Comparison of ENCODE assay signal across 6 cellular contexts in the genomic region with DNA sequence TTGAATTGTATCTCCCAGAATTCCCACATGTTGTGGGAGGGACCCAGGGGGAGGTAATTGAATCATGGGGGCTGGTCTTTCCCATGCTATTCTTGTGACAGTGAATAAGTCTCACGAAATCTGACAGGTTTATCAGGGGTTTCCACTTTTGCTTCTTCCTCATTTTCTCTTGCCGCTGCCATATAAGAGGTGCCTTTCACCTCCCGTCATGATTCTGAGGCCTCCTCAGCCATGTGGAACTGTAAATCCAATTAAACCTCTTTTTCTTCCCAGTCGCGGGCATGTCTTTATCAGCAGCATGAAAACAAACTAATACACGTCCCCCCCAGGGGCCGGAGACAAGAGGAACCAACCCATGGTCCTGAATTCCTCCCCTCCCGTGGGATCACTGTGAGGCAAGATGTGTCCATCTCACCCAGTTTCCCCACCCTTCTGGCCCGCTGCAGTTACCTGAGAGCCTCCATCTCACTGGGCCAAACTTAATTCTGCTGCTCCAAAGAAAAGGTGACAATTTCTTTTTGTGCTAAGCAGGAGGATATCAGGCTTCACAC.
DNase-seq lines count a peak whose midpoint lies in the region; ATAC-seq, FAIRE-seq and TF ChIP-seq lines count a peak whose summit lies in the region.
"Not testable (repeated sequence)": the region's sequence is repeated elsewhere in the genome, so short reads cannot be mapped to it uniquely, and the experiment has no call there.

No MANE protein-coding gene starts in this region.

- TF ChIP-seq POLR2A in K562 (conservative IDR thresholded peaks at IDR 0.05) = not testable (repeated sequence)

- not testable (repeated sequence) for H3K79me1 ChIP-seq in mesendoderm (ENCODE audit: low read length)

- not testable (repeated sequence) for H3K4ac ChIP-seq in mesendoderm (ENCODE audit: low read depth, low read length)

- not testable (repeated sequence) for H3K79me2 ChIP-seq in K562 (ENCODE audit: control insufficient read depth, insufficient read depth, low read length); mesendoderm (ENCODE audit: control insufficient read depth, insufficient read depth, low read length); neural progenitor cell (ENCODE audit: low read depth)

- not testable (repeated sequence) for TF ChIP-seq CTCF in BE2C (IDR thresholded peaks at IDR 0.05; ENCODE audit: low read depth, low read length); K562 (IDR thresholded peaks at IDR 0.05 in 2 of 3, conservative IDR thresholded peaks at IDR 0.05 in 1 of 3; ENCODE audit: insufficient read depth in 2 of 3, low read depth in 1 of 3, low read length in 3 of 3); neural progenitor cell (IDR thresholded peaks at IDR 0.05)

- H3K4me1 ChIP-seq in BE2C; mesendoderm (ENCODE audit: control insufficient read depth, low read depth, low read length); neural progenitor cell: not testable (repeated sequence)
- H3K4me1 ChIP-seq in K562 (replicated peaks in 1 of 2; ENCODE audit: control insufficient read depth in 2 of 2, insufficient read depth in 2 of 2, low read length in 2 of 2) = peaks cover 0 to 12% of the 10 kb centered on the region in 2 experiments; a peak in 3 of 5 replicates

- CTCF ChIA-PET in K562 (lab: Yijun Ruan, JAX; ENCODE audit: low intra/inter-chr PET ratio) = not testable (repeated sequence)

- not testable (repeated sequence) for H3K56ac ChIP-seq in mesendoderm (ENCODE audit: low read length)

- BruUV-seq in K562 (replicated peaks; lab: Mats Ljungman, UMichigan) = not testable (repeated sequence)

- not testable (repeated sequence) for H3K9me1 ChIP-seq in K562 (ENCODE audit: control insufficient read depth, insufficient read depth, low read length)

- TF ChIP-seq EP300 in K562 (IDR thresholded peaks at IDR 0.05; ENCODE audit: low read length) = not testable (repeated sequence)

- POLR2A ChIA-PET in K562 (lab: Yijun Ruan, JAX) = not testable (repeated sequence)

- not testable (repeated sequence) for H3K18ac ChIP-seq in mesendoderm (ENCODE audit: low read length)

- not testable (repeated sequence) for H3K9me3 ChIP-seq in BE2C; K562 (replicated peaks; ENCODE audit: control insufficient read depth, insufficient read depth, low read depth, low read length); neural progenitor cell (ENCODE audit: low read depth)

- WGBS in K562 (ENCODE audit: insufficient coverage, low coverage, missing lambda C conversion rate) = 32% methylated on average over 9 of the region's 9 CpGs
- no CpG with 5 or more reads among the region's 9 CpGs for WGBS in mesendoderm (ENCODE audit: extremely low coverage, insufficient coverage, low lambda C conversion rate)

- TF ChIP-seq RAD21 in K562 (CRISPR knock-in tag; conservative IDR thresholded peaks at IDR 0.05 in 1 of 2, IDR thresholded peaks at IDR 0.05 in 1 of 2) = not testable (repeated sequence)

- not testable (repeated sequence) for H3K36me3 ChIP-seq in BE2C; K562 (ENCODE audit: control insufficient read depth, insufficient read depth, low read length); mesendoderm (ENCODE audit: control insufficient read depth, insufficient read depth, low read length); neural progenitor cell

- not testable (repeated sequence) for H3K4me3 Mint-ChIP-seq in neural progenitor cell

- H3K23ac ChIP-seq in mesendoderm (ENCODE audit: low read length) = not testable (repeated sequence)

- H3K27ac ChIP-seq in K562 (ENCODE audit: extremely low read depth, low read depth, low read length); mesendoderm (ENCODE audit: low read depth, low read length); neural progenitor cell: not testable (repeated sequence)

- H3K9ac ChIP-seq in K562 (ENCODE audit: insufficient read depth in 1 of 2, low read depth in 2 of 2, low read length in 2 of 2); mesendoderm (ENCODE audit: low read length); neural progenitor cell: not testable (repeated sequence)

- H4K8ac ChIP-seq in mesendoderm (ENCODE audit: low read depth, low read length) = not testable (repeated sequence)

- H3F3A ChIP-seq in neural progenitor cell (ENCODE audit: low read depth) = not testable (repeated sequence)

- intact Hi-C loops in K562 (cut with micrococcal nuclease) = not testable (repeated sequence)

- in situ Hi-C loops in KBM-7 (cut with MboI; ENCODE audit: low pct_unique_long_range_greater_than_20kb, low sequenced_read_pairs); K562 (cut with MboI): not testable (repeated sequence)

- H3K27me3 ChIP-seq in BE2C; K562 (ENCODE audit: control insufficient read depth in 2 of 2, insufficient read depth in 2 of 2, low read length in 2 of 2); mesendoderm (ENCODE audit: insufficient read depth, low read length, poor library complexity); neural progenitor cell: not testable (repeated sequence)

- not testable (repeated sequence) for H2AK5ac ChIP-seq in mesendoderm (ENCODE audit: low read length)

- not testable (repeated sequence) for H4K20me1 ChIP-seq in K562 (replicated peaks; ENCODE audit: control insufficient read depth, insufficient read depth, low read length); neural progenitor cell (ENCODE audit: low read depth)

- H2BK15ac ChIP-seq in mesendoderm (replicated peaks; ENCODE audit: low read depth) = not testable (repeated sequence)

- ATAC-seq in K562 = not testable (repeated sequence)

- peak overlapping the region; percentile 16; the same call in 1 of the 2 replicates for H3K4me3 ChIP-seq in BE2C (ENCODE audit: low read depth, low read length)
- H3K4me3 ChIP-seq in K562; mesendoderm (ENCODE audit: low read length); neural progenitor cell: not testable (repeated sequence)

- not testable (repeated sequence) for FAIRE-seq in K562 (lab: Jason Lieb, UNC)

- H2BK120ac ChIP-seq in mesendoderm (ENCODE audit: low read depth, low read length) = not testable (repeated sequence)

- not testable (repeated sequence) for H3K36me3 Mint-ChIP-seq in neural progenitor cell

- H3K4me1 Mint-ChIP-seq in neural progenitor cell = not testable (repeated sequence)

- DNase-seq in BE2C (peak; percentile 12), KBM-7 (peak; percentile 65), SK-N-DZ (ENCODE audit: low spot score) (peak; percentile 34), mesendoderm (peak; percentile 79), neural progenitor cell (ENCODE audit: low spot score) (peak; percentile 8)
- not testable (repeated sequence) for DNase-seq in K562 (ENCODE audit: extremely low read depth in 1 of 4, low spot score in 3 of 4)

- H3K27me3 Mint-ChIP-seq in neural progenitor cell (ENCODE audit: insufficient read depth, low read depth) = peaks cover 14% of the 10 kb centered on the region

- H4K5ac ChIP-seq in mesendoderm (ENCODE audit: low read length) = not testable (repeated sequence)

- not testable (repeated sequence) for H2AFZ ChIP-seq in K562 (ENCODE audit: low read depth, low read length); neural progenitor cell (replicated peaks)

- H2BK5ac ChIP-seq in mesendoderm (ENCODE audit: low read length) = not testable (repeated sequence)

- not testable (repeated sequence) for H3K4me2 ChIP-seq in K562 (ENCODE audit: insufficient read depth, low read length); mesendoderm (ENCODE audit: low read length); neural progenitor cell

- peaks cover 25% of the 10 kb centered on the region for H3K9me3 Mint-ChIP-seq in neural progenitor cell

- not testable (repeated sequence) for H3K27ac Mint-ChIP-seq in neural progenitor cell

TF ChIP-seq in K562, 482 proteins besides CTCF, POLR2A, EP300 and RAD21:
- TF ChIP-seq ZFP36 (IDR thresholded peaks at IDR 0.05; ENCODE audit: low read depth, low read length, partially characterized antibody) = peak; percentile 69
- TF ChIP-seq, protein P1, sequence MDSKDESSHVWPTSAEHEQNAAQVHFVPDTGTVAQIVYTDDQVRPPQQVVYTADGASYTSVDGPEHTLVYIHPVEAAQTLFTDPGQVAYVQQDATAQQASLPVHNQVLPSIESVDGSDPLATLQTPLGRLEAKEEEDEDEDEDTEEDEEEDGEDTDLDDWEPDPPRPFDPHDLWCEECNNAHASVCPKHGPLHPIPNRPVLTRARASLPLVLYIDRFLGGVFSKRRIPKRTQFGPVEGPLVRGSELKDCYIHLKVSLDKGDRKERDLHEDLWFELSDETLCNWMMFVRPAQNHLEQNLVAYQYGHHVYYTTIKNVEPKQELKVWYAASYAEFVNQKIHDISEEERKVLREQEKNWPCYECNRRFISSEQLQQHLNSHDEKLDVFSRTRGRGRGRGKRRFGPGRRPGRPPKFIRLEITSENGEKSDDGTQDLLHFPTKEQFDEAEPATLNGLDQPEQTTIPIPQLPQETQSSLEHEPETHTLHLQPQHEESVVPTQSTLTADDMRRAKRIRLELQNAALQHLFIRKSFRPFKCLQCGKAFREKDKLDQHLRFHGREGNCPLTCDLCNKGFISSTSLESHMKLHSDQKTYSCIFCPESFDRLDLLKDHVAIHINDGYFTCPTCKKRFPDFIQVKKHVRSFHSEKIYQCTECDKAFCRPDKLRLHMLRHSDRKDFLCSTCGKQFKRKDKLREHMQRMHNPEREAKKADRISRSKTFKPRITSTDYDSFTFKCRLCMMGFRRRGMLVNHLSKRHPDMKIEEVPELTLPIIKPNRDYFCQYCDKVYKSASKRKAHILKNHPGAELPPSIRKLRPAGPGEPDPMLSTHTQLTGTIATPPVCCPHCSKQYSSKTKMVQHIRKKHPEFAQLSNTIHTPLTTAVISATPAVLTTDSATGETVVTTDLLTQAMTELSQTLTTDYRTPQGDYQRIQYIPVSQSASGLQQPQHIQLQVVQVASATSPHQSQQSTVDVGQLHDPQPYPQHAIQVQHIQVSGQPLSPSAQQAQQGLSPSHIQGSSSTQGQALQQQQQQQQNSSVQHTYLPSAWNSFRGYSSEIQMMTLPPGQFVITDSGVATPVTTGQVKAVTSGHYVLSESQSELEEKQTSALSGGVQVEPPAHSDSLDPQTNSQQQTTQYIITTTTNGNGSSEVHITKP (IDR thresholded peaks at IDR 0.05; ENCODE audit: partially characterized antibody) = peak; percentile 85
- TF ChIP-seq MEIS2 (IDR thresholded peaks at IDR 0.05; ENCODE audit: partially characterized antibody) = peak; percentile 16
- TF ChIP-seq ZNF766 (CRISPR knock-in tag; conservative IDR thresholded peaks at IDR 0.05) = peak; percentile 72
